ENCODE assay signal across 8 cellular contexts in the genomic region with DNA sequence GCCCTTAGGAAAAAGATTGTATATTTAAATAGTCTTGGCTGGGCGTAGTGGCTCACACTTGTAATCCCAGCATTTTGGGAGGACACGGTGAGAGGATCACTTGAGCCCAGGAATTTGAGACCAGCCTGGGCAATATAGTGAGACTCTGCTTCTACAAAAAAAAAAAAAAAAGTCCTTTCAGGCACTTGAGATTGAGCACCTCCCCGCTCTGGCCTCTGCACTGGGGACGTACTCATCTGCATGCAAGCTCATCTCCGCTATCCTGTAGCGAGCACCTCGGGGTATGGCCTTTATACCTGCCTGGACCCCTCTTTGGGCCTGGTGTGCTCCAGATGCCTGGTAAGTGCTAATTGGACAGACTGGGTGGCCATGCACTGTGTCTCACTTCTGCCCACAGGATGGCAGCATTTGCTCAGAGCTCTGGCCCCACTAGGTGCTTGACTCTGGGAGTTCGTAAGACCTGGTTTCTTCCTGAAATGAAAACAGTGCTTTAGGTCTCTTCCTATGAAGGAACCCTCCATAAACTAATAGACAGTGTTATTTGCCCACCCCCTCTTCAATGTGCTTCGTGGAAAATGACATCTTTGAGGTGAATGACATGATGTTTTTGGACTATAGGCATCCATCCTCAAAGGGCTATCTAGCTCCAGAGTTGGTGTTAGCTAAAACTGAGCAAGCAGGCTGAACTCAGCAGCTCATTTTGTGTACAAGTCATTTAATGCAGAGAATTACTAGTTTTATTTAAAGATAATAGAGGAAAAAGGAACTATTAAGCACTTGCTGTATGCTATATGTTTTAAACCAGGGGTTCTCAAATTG.
A peak's percentile ranks its signal among the peaks of the same experiment; 100 is the strongest.
DNase-seq lines count a peak whose midpoint lies in the region; ATAC-seq, FAIRE-seq and TF ChIP-seq lines count a peak whose summit lies in the region.

No MANE protein-coding gene starts in this region.

- TF ChIP-seq CTCF in BJ (IDR thresholded peaks at IDR 0.05; ENCODE audit: insufficient read depth, low read depth, low read length), result peak; percentile 70
- TF ChIP-seq CTCF in GM23338 (conservative IDR thresholded peaks at IDR 0.05; ENCODE audit: low read depth in 2 of 2), result peak; percentile 82 to 98
- TF ChIP-seq CTCF in GM12878 (IDR thresholded peaks at IDR 0.05 in 2 of 3, conservative IDR thresholded peaks at IDR 0.05 in 1 of 3; ENCODE audit: control insufficient read depth in 2 of 3, extremely low read depth in 1 of 3, insufficient read depth in 1 of 3, low read depth in 3 of 3, low read length in 3 of 3), result peak; percentile 90 to 96 (median 93); a peak in 5 of 6 replicates

- no TSS peak for BruUV-seq in GM12878 (replicated peaks; lab: Mats Ljungman, UMichigan)

- H3K36me3 Mint-ChIP-seq in GM23338 (ENCODE audit: low read depth), result no peaks in the 10 kb centered on the region; the same call in 2 of the 3 replicates

- no peak overlapping the region for H3K27ac Mint-ChIP-seq in GM23338

- WGBS in GM12878 (ENCODE audit: insufficient coverage, insufficient replicate concordance, low lambda C conversion rate, missing lambda C conversion rate), result 40% methylated on average over 9 of the region's 9 CpGs

- no peaks in the 10 kb centered on the region; the same call in 1 of the 2 replicates for H3K4me1 ChIP-seq in GM23338 (ENCODE audit: insufficient read depth)
- no peaks in the 10 kb centered on the region for H3K4me1 ChIP-seq in GM12878 (ENCODE audit: control insufficient read depth, insufficient read depth, low read length)

- H3K36me3 ChIP-seq in BJ (ENCODE audit: control insufficient read depth, insufficient read depth, low read length) (no peaks in the 10 kb centered on the region), GM23338 (ENCODE audit: insufficient read depth) (no peaks in the 10 kb centered on the region), GM12878 (ENCODE audit: control insufficient read depth in 2 of 2, insufficient read depth in 2 of 2, low read length in 1 of 2) (no peaks in the 10 kb centered on the region)

- CTCF ChIA-PET in BJ (lab: Yijun Ruan, JAX), result interaction anchor here (0.5 to 2.5 kb wide), 21 partner anchors 12 to 415 kb away, joined by 3 to 36 read pairs (median 4); no protein-coding TSS in a partner anchor
- CTCF ChIA-PET in GM12878 (lab: Yijun Ruan, JAX), result interaction anchor here (0.6 to 5.5 kb wide), 55 partner anchors 10 to 415 kb away, joined by 3 to 137 read pairs (median 4); a partner anchor contains a TSS

- in situ Hi-C loops in GM12878 (cut with MboI), result loop anchor here (5.0 kb wide), 1 partner anchor 213 kb away; no protein-coding TSS in a partner anchor

- RAD21 ChIA-PET in GM12878 (lab: Charles Lee; ENCODE audit: unreplicated experiment), result interaction anchor here (0.5 to 2.7 kb wide), 34 partner anchors 16 to 533 kb away, joined by 3 to 51 read pairs (median 4); a partner anchor contains a TSS

- TF ChIP-seq POLR2A in GM12878 (IDR thresholded peaks at IDR 0.05; ENCODE audit: low read depth, low read length), result no peak

- no peaks in the 10 kb centered on the region for H3K79me2 ChIP-seq in GM23338 (replicated peaks; ENCODE audit: insufficient read depth)
- no peaks in the 10 kb centered on the region for H3K79me2 ChIP-seq in GM12878 (ENCODE audit: control insufficient read depth, insufficient read depth, low read length)

- peaks cover 19% of the 10 kb centered on the region for H3K4me1 Mint-ChIP-seq in GM23338

- H3K27ac ChIP-seq in GM23338 (ENCODE audit: low read depth), result no peak overlapping the region
- no peak overlapping the region for H3K27ac ChIP-seq in GM12878 (ENCODE audit: control insufficient read depth, insufficient read depth)

- H3K4me3 Mint-ChIP-seq in GM23338, result no peak overlapping the region

- POLR2A ChIA-PET in BJ (lab: Charles Lee) (no interaction called here), GM12878 (lab: Charles Lee) (interaction anchor here (0.8 to 1.7 kb wide), 4 partner anchors 197 to 271 kb away, joined by 3 to 6 read pairs (median 3); no protein-coding TSS in a partner anchor)

- peak; percentile 98 for TF ChIP-seq RAD21 in GM12878 (IDR thresholded peaks at IDR 0.05; ENCODE audit: insufficient read depth, low read depth, low read length)

- TF ChIP-seq EP300 in GM12878 (IDR thresholded peaks at IDR 0.05; ENCODE audit: borderline replicate concordance in 1 of 2, control insufficient read depth in 1 of 2, low read depth in 2 of 2, low read length in 2 of 2), result no peak

- H3K27me3 Mint-ChIP-seq in GM23338 (ENCODE audit: insufficient read depth, low read depth, poor library complexity), result peaks cover 11% of the 10 kb centered on the region

- DNase-seq in BJ (ENCODE audit: low read depth) (peak; percentile 4), GM23338 (ENCODE audit: low spot score) (peak; percentile 90), NCI-H2029 treated with DMSO at 0.1 percent for 48 hours (lab: John Stamatoyannopoulos, UW) (peak; percentile 58), GM12878 (ENCODE audit: low read depth, low spot score) (peak; percentile 67), iPS DF 19.7 (ENCODE audit: low read depth, low spot score) (peak; percentile 80), smooth muscle cell of the brain vasculature (ENCODE audit: low read depth, low spot score) (peak; percentile 31)

- H3K27me3 ChIP-seq in BJ (ENCODE audit: control insufficient read depth, insufficient read depth, low read length) (peaks cover 5% of the 10 kb centered on the region; the same call in 1 of the 2 replicates), GM23338 (ENCODE audit: insufficient read depth) (no peaks in the 10 kb centered on the region), GM12878 (replicated peaks in 1 of 2; ENCODE audit: control insufficient read depth in 2 of 2, insufficient read depth in 2 of 2, low read length in 1 of 2) (no peaks in the 10 kb centered on the region)

- no peak overlapping the region for H3K9ac ChIP-seq in GM12878 (ENCODE audit: control insufficient read depth, insufficient read depth, low read length)

- H3K4me2 ChIP-seq in GM23338 (no peak overlapping the region), GM12878 (ENCODE audit: control insufficient read depth, insufficient read depth) (no peak overlapping the region)

- intact Hi-C loops in GM12878 (cut with micrococcal nuclease; ENCODE audit: unreplicated experiment), result loop anchor here (1.0 to 5.0 kb wide), 6 partner anchors 79 to 393 kb away; a partner anchor contains a TSS

- H3K9me3 Mint-ChIP-seq in GM23338, result no peaks in the 10 kb centered on the region; the same call in 2 of the 3 replicates

- ATAC-seq in GM23338, result peak; percentile 100
- ATAC-seq in GM12878, result peak; percentile 100
- no peak for ATAC-seq in GM18858 (IDR thresholded peaks at IDR 0.05; ENCODE audit: unreplicated experiment)

- no peak overlapping the region for H3K4me3 ChIP-seq in BJ (ENCODE audit: low read depth, low read length)
- no peak overlapping the region for H3K4me3 ChIP-seq in GM23338
- no peak overlapping the region for H3K4me3 ChIP-seq in GM12878

- H3K9me3 ChIP-seq in GM12878 (replicated peaks; ENCODE audit: control insufficient read depth, insufficient read depth, low read length), result no peaks in the 10 kb centered on the region

- SMC1A ChIA-PET in GM12878 (lab: Charles Lee; ENCODE audit: uncharacterized antibody, unreplicated experiment), result interaction anchor here (0.7 to 4.6 kb wide), 42 partner anchors 11 to 416 kb away, joined by 3 to 113 read pairs (median 4); a partner anchor contains a TSS

- H3K9me2 ChIP-seq in GM23338 (ENCODE audit: insufficient read depth), result no peaks in the 10 kb centered on the region

- FAIRE-seq in TTC549 (lab: Jason Lieb, UNC) (peak; percentile 64), GM12878 (lab: Jason Lieb, UNC) (peak; percentile 90)

- H4K20me1 ChIP-seq in GM23338 (replicated peaks; ENCODE audit: insufficient read depth) (no peaks in the 10 kb centered on the region), GM12878 (ENCODE audit: control insufficient read depth, insufficient read depth) (no peaks in the 10 kb centered on the region)

- 0 out of 2 replicates have a peak overlapping the region, but pooled peaks have one; percentile 5 for H2AFZ ChIP-seq in GM23338
- no peak overlapping the region; the same call in 1 of the 2 replicates for H2AFZ ChIP-seq in GM12878 (ENCODE audit: control insufficient read depth, low read depth, low read length)

- no peaks in the 10 kb centered on the region for H3F3A ChIP-seq in GM23338 (replicated peaks; ENCODE audit: low read depth)

TF ChIP-seq in GM23338, 12 proteins besides CTCF, POLR2A, EP300 and RAD21:
- TF ChIP-seq CREB1 (CRISPR knock-in tag; IDR thresholded peaks at IDR 0.05; ENCODE audit: low read depth) (no peak), JUNB (IDR thresholded peaks at IDR 0.05; ENCODE audit: unreplicated experiment) (no peak), EZH2 (IDR thresholded peaks at IDR 0.05; ENCODE audit: low read depth, unreplicated experiment) (no peak)

TF ChIP-seq in GM12878, 131 proteins besides CTCF, POLR2A, EP300 and RAD21 (continues in another document):
- TF ChIP-seq, protein P1, sequence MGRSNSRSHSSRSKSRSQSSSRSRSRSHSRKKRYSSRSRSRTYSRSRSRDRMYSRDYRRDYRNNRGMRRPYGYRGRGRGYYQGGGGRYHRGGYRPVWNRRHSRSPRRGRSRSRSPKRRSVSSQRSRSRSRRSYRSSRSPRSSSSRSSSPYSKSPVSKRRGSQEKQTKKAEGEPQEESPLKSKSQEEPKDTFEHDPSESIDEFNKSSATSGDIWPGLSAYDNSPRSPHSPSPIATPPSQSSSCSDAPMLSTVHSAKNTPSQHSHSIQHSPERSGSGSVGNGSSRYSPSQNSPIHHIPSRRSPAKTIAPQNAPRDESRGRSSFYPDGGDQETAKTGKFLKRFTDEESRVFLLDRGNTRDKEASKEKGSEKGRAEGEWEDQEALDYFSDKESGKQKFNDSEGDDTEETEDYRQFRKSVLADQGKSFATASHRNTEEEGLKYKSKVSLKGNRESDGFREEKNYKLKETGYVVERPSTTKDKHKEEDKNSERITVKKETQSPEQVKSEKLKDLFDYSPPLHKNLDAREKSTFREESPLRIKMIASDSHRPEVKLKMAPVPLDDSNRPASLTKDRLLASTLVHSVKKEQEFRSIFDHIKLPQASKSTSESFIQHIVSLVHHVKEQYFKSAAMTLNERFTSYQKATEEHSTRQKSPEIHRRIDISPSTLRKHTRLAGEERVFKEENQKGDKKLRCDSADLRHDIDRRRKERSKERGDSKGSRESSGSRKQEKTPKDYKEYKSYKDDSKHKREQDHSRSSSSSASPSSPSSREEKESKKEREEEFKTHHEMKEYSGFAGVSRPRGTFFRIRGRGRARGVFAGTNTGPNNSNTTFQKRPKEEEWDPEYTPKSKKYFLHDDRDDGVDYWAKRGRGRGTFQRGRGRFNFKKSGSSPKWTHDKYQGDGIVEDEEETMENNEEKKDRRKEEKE (IDR thresholded peaks at IDR 0.05), result no peak
- TF ChIP-seq NRF1 (conservative IDR thresholded peaks at IDR 0.05; ENCODE audit: low read depth, low read length) (no peak), ZNF384 (IDR thresholded peaks at IDR 0.05; ENCODE audit: borderline replicate concordance, low read depth, low read length) (peak; percentile 32; the same call in 1 of the 2 replicates), EED (IDR thresholded peaks at IDR 0.05; ENCODE audit: low read depth) (no peak)
- TF ChIP-seq, protein P2, sequence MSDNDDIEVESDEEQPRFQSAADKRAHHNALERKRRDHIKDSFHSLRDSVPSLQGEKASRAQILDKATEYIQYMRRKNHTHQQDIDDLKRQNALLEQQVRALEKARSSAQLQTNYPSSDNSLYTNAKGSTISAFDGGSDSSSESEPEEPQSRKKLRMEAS (IDR thresholded peaks at IDR 0.05; ENCODE audit: low read depth, low read length), result no peak

Comparison
In these comparisons a context has a peak if more than half of its experiments do, and no peak if none do; other contexts are left out.
1. DNase-seq: peak in every context shown above with its lines; median percentile 90 in GM23338; 80 in iPS DF 19.7; 67 in GM12878; 58 in NCI-H2029 treated with DMSO at 0.1 percent for 48 hours; 31 in smooth muscle cell of the brain vasculature; 4 in BJ.